ENCODE assay signal across 1 cellular context in the genomic region with DNA sequence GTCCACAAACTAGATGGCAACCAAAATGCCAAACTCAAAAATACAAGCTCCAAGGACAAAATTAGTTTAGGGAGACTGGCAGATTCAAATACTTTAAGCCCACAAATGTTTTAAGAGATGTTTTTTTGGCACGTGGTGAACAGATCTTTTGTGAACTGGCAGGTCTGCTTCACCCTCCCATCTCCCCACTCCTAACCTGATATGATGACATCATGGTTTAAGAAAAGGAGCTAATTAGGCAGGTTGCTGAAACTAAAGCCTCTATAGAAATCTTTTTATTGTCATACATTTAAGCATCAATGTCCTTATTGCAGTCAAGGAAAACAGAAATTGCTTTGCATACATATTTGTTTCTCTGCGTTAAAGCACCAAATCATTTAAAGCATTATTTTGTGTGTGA.
TF ChIP-seq lines count a peak whose summit lies in the region.

No MANE protein-coding gene starts in this region.

TF ChIP-seq in GM12878, 131 proteins besides CTCF, POLR2A, EP300 and RAD21:
- TF ChIP-seq ATF7 (IDR thresholded peaks at IDR 0.05; ENCODE audit: low read depth) (peak; percentile 80), HCFC1 (IDR thresholded peaks at IDR 0.05; ENCODE audit: low read length) (no peak)
